In genomic region chr10:110356628-110357245, GRCh38 we compare ENCODE assay signal across 8 cellular contexts. TPM values are rescaled to one million over a fixed set of nuclear protein-coding genes. Genes with fewer than 3 reads are reported as not detected.
DNase-seq lines count a peak whose midpoint lies in the region; ATAC-seq, FAIRE-seq and TF ChIP-seq lines count a peak whose summit lies in the region.

No MANE protein-coding gene starts in this region.

- FAIRE-seq in urothelium cell line (lab: Jason Lieb, UNC) = no peak

- DNase-seq in mucosa of gallbladder (ENCODE audit: low spot score) = peak; percentile 59
- DNase-seq in urothelium cell line (ENCODE audit: low spot score) = peak; percentile 77
- DNase-seq in pons (ENCODE audit: low spot score) = no peak
- no peak for DNase-seq in cerebellar cortex (ENCODE audit: low spot score)

- no peaks in the 10 kb centered on the region for H3K27me3 Mint-ChIP-seq in activated naive CD8-positive, alpha-beta T cell

- H3K4me3 Mint-ChIP-seq in activated naive CD8-positive, alpha-beta T cell = peak overlapping the region; percentile 60

- H3K4me1 Mint-ChIP-seq in activated naive CD8-positive, alpha-beta T cell (ENCODE audit: low read depth) = peaks cover 40% of the 10 kb centered on the region

- no peaks in the 10 kb centered on the region for H3K36me3 Mint-ChIP-seq in activated naive CD8-positive, alpha-beta T cell

- no peaks in the 10 kb centered on the region for H3K9me3 Mint-ChIP-seq in activated naive CD8-positive, alpha-beta T cell (ENCODE audit: low read depth)

- ATAC-seq in GM18499 (IDR thresholded peaks at IDR 0.05; ENCODE audit: insufficient read depth, unreplicated experiment) (peak; percentile 66), HG02588 (IDR thresholded peaks at IDR 0.05; ENCODE audit: unreplicated experiment) (peak; percentile 79)

- peak overlapping the region; percentile 67 for H3K27ac Mint-ChIP-seq in activated naive CD8-positive, alpha-beta T cell

TF ChIP-seq in PFSK-1, 5 proteins besides CTCF, POLR2A, EP300 and RAD21:
- TF ChIP-seq REST (IDR thresholded peaks at IDR 0.05; ENCODE audit: insufficient read depth in 1 of 2, low read depth in 2 of 2, low read length in 2 of 2) = no peak
- no peak for TF ChIP-seq POLR2AphosphoS5 (IDR thresholded peaks at IDR 0.05; ENCODE audit: low read depth, low read length)
- no peak for TF ChIP-seq TAF1 (IDR thresholded peaks at IDR 0.05; ENCODE audit: borderline replicate concordance, insufficient read depth, low read length)
- no peak for TF ChIP-seq SIN3A (IDR thresholded peaks at IDR 0.05; ENCODE audit: borderline replicate concordance, insufficient read depth, low read length)
- TF ChIP-seq FOXP2 (optimal IDR thresholded peaks at IDR 0.05; ENCODE audit: borderline replicate concordance, extremely low read depth, extremely low read length, insufficient read depth) = peak; percentile 21
TF ChIP-seq in PFSK-1: peak in this region for 1.

RNA-seq across cellular contexts. Expression of gene SMNDC1, which starts 52.0 kb away (rescaled TPM):
- polyA plus RNA-seq in PFSK-1 (2012; ENCODE audit: insufficient read length, low read depth) = 31.0 TPM
- 26.6 TPM for total RNA-seq in mucosa of gallbladder

Comparison
In these comparisons a context has a peak if more than half of its experiments do, and no peak if none do; other contexts are left out.
1. DNase-seq: peak in mucosa of gallbladder (single experiment) and urothelium cell line (single experiment); none in pons (single experiment) and cerebellar cortex (single experiment).